ENCODE assay signal across 8 cellular contexts in genomic region chr7:94395141-94396041, GRCh38. TPM values are rescaled to one million over a fixed set of nuclear protein-coding genes. Genes with fewer than 3 reads are reported as not detected.
DNase-seq lines count a peak whose midpoint lies in the region; ATAC-seq and TF ChIP-seq lines count a peak whose summit lies in the region.

No MANE protein-coding gene starts in this region.

- CTCF ChIA-PET in activated B cell treated with CpG ODN at 0.5 μM for 24 hours (lab: Charles Lee) = interaction anchor here (0.5 to 2.6 kb wide), 19 partner anchors 9 to 1154 kb away, joined by 3 to 19 read pairs (median 3); partner anchors contain the start of gene GNGT1

- peak; percentile 75 for TF ChIP-seq CTCF in activated B cell treated with CpG ODN at 0.5 μM for 24 hours (IDR thresholded peaks at IDR 0.05)
- peak; percentile 39 for TF ChIP-seq CTCF in natural killer cell (IDR thresholded peaks at IDR 0.05)

- H3K27me3 Mint-ChIP-seq in activated B cell treated with CpG ODN at 0.5 μM for 24 hours (peaks cover 30% of the 10 kb centered on the region), natural killer cell (ENCODE audit: low read depth in 2 of 2) (peaks cover 16 to 17% of the 10 kb centered on the region in 2 donors)

- peak; percentile 88 for ATAC-seq in GM18907 (IDR thresholded peaks at IDR 0.05; ENCODE audit: unreplicated experiment)
- peak; percentile 81 for ATAC-seq in HG03095 (IDR thresholded peaks at IDR 0.05; ENCODE audit: unreplicated experiment)
- ATAC-seq in activated B cell treated with CpG ODN at 0.5 μM for 24 hours (ENCODE audit: low read depth) = peak; percentile 91
- ATAC-seq in natural killer cell = peak; percentile 47 to 69 (median 55)

- intact Hi-C loops in activated B cell treated with CpG ODN at 0.5 μM for 24 hours (cut with micrococcal nuclease) (loop anchor here (1.0 to 5.0 kb wide), 11 partner anchors 43 to 1150 kb away; no protein-coding TSS in a partner anchor), natural killer cell (cut with micrococcal nuclease) (loop anchor here (5.0 kb wide), 1 partner anchor 1148 kb away; no protein-coding TSS in a partner anchor)

- H3K4me1 Mint-ChIP-seq in activated B cell treated with CpG ODN at 0.5 μM for 24 hours (peaks cover 11% of the 10 kb centered on the region), natural killer cell (peaks cover 8 to 9% of the 10 kb centered on the region in 2 donors)

- peak; percentile 18 for DNase-seq in COLO668 (lab: John Stamatoyannopoulos, UW; ENCODE audit: unreplicated experiment)
- DNase-seq in NCI-H2107 treated with DMSO at 0.1 percent for 48 hours (lab: John Stamatoyannopoulos, UW; ENCODE audit: unreplicated experiment) = peak; percentile 84
- DNase-seq in activated B cell treated with CpG ODN at 0.5 μM for 24 hours = no peak
- peak; percentile 92 for DNase-seq in fibroblast of peridontal ligament (ENCODE audit: extremely low read depth)
- no peak for DNase-seq in natural killer cell
- DNase-seq in stimulated activated CD8-positive, alpha-beta memory T cell treated with anti-CD3 and anti-CD28 coated beads, Interleukin-4, amount 100 ng/mL, for 48 hours = no peak

- POLR2A ChIA-PET in activated B cell treated with CpG ODN at 0.5 μM for 24 hours (lab: Charles Lee) = no interaction called here

- H3K4me3 Mint-ChIP-seq in activated B cell treated with CpG ODN at 0.5 μM for 24 hours (peak overlapping the region; percentile 67), natural killer cell (no peak overlapping the region)

- H3K36me3 Mint-ChIP-seq in activated B cell treated with CpG ODN at 0.5 μM for 24 hours (ENCODE audit: low read depth) (no peaks in the 10 kb centered on the region), natural killer cell (no peaks in the 10 kb centered on the region)

- H3K9me3 Mint-ChIP-seq in activated B cell treated with CpG ODN at 0.5 μM for 24 hours (no peaks in the 10 kb centered on the region), natural killer cell (no peaks in the 10 kb centered on the region)

- no peak overlapping the region for H3K27ac Mint-ChIP-seq in activated B cell treated with CpG ODN at 0.5 μM for 24 hours
- H3K27ac Mint-ChIP-seq in natural killer cell = no peak overlapping the region

RNA-seq across cellular contexts. Expression of gene COL1A2, which starts 0.7 kb away (rescaled TPM):
- total RNA-seq in activated B cell treated with CpG ODN at 0.5 μM for 24 hours (not detected in 2 replicates), natural killer cell (not detected)

Comparison
In these comparisons a context has a peak if more than half of its experiments do, and no peak if none do; other contexts are left out.
1. DNase-seq: peak in COLO668 (single experiment), NCI-H2107 treated with DMSO at 0.1 percent for 48 hours (single experiment) and fibroblast of peridontal ligament (single experiment); none in activated B cell treated with CpG ODN at 0.5 μM for 24 hours (single experiment), natural killer cell (single experiment) and stimulated activated CD8-positive, alpha-beta memory T cell treated with anti-CD3 and anti-CD28 coated beads, Interleukin-4, amount 100 ng/mL, for 48 hours (single experiment).
2. Peak in every context shown above with its lines, with median percentiles within 50 percentile points of each other: ATAC-seq.